30 cellular contexts compared by ENCODE assay signal in the genomic region with DNA sequence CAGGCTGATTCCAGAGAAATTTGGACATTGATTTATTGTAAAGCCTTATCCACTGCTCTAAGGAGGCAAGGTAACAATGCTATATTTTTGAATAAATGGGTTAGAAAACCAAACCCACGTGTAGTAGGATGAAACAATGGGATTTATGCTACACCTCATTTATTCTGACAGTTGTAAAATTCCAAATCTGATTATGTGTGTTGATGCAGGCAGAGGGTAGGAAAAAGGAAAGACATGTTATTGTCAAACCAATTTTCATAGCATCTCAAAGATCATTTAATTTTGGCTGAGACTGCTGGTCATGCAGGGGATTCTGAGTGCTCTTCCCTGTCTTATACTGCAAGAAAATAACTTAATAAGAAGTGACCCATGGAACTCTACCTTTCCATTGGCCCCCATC.
"Had no signal": no experiment of that assay in that cellular context is flagged by ENCODE, and none has a peak within 500 bp of the region (broad histone marks: within the 10 kb centered on the region; RNA-seq: fewer than 3 reads in every experiment).

No MANE protein-coding gene starts in this region.

- H3K4me1 ChIP-seq: adrenal gland, ascending aorta, body of pancreas, breast epithelium had no signal

- H3K4me3 ChIP-seq: adrenal gland, ascending aorta, body of pancreas, breast epithelium, cardiac muscle cell had no signal

- H3K9me3 ChIP-seq: adrenal gland, ascending aorta, body of pancreas, breast epithelium had no signal

- H3K36me3 ChIP-seq: adrenal gland, ascending aorta, brain microvascular endothelial cell, breast epithelium, cardiac muscle cell had no signal

- DNase-seq: activated effector memory CD4-positive, alpha-beta T cell treated with anti-CD3 and anti-CD28 coated beads, Interleukin-2, amount 50 U/mL, for 16 hours; activated effector memory CD4-positive, alpha-beta T cell treated with Interleukin-2 at 50 U/mL for 16 hours; activated gamma-delta T cell; activated gamma-delta T cell treated with Interleukin-2 at 50 U/mL for 16 hours; activated naive CD4-positive, alpha-beta T cell; activated naive CD4-positive, alpha-beta T cell treated with anti-CD3 and anti-CD28 coated beads for 36 hours; activated naive CD4-positive, alpha-beta T cell treated with anti-CD3 and anti-CD28 coated beads, Interleukin-2, amount 10 ng/mL, durations not matched to agents 7 days and 5 days; activated naive CD4-positive, alpha-beta T cell treated with anti-CD3 and anti-CD28 coated beads, Interleukin-2, amount 50 U/mL, for 16 hours; activated naive CD4-positive, alpha-beta T cell treated with Interleukin-2 at 50 U/mL for 16 hours; activated naive CD8-positive, alpha-beta T cell treated with anti-CD3 and anti-CD28 coated beads for 36 hours; activated naive CD8-positive, alpha-beta T cell treated with anti-CD3 and anti-CD28 coated beads, Interleukin-2, amount 10 ng/mL, durations not matched to agents 7 days and 5 days; activated naive CD8-positive, alpha-beta T cell treated with anti-CD3 and anti-CD28 coated beads, Interleukin-2, amount 50 U/mL, for 24 hours; activated T-cell treated with anti-CD3 and anti-CD28 coated beads, Interleukin-2, amount 50 U/mL, for 4 hours; activated T-cell treated with anti-CD3 and anti-CD28 coated beads, Interleukin-2, amount 50 U/mL, for 48 hours; activated T-cell treated with anti-CD3 and anti-CD28 coated beads, Interleukin-2, amount 50 U/mL, for 72 hours; adrenal gland; amniotic stem cell; amygdala; anterior cingulate cortex; aorta; body of pancreas; brain microvascular endothelial cell; caudate nucleus; central memory CD4-positive, alpha-beta T cell; cerebellar nuclear complex had no signal

- H3K27ac ChIP-seq: adrenal gland, ascending aorta, body of pancreas, brain microvascular endothelial cell, breast epithelium, cardiac muscle cell had no signal

- H3K27me3 ChIP-seq: adrenal gland, ascending aorta, body of pancreas, brain microvascular endothelial cell, breast epithelium, cardiac muscle cell had no signal

- ATAC-seq: activated naive CD4-positive, alpha-beta T cell treated with anti-CD3 and anti-CD28 coated beads, Interleukin-2, amount 50 U/mL, for 72 hours; activated naive CD8-positive, alpha-beta T cell treated with anti-CD3 and anti-CD28 coated beads, Interleukin-2, amount 50 U/mL, for 24 hours; activated T-cell treated with anti-CD3 and anti-CD28 coated beads, Interleukin-2, amount 50 U/mL, for 4 hours; activated T-cell treated with anti-CD3 and anti-CD28 coated beads, Interleukin-2, amount 50 U/mL, for 72 hours; activated T-helper 17 cell treated with anti-CD3 and anti-CD28 coated beads, Interleukin-2, amount 50 U/mL, for 72 hours; body of pancreas had no signal
